In the genomic region with DNA sequence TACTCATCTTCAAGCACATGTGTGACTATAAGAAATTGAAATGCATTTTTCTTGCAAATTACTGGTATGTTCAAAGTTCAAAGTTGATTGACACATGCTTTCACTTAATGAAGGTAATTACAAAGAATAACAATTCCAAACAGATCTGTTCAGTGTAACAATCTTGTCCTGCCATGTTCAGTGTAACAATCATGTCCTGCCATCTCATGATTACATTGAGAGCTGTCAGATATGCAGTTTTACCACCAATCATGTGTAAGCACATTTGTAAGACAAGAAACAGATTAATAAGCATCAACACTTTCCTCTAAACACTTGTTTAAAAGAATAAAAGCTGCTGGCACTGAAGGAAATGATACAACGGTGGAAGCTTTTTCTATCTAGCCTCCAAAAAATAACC, we compare ENCODE assay signal across 26 cellular contexts.
"Had no signal": no experiment of that assay in that cellular context is flagged by ENCODE, and none has a peak within 500 bp of the region (broad histone marks: within the 10 kb centered on the region; RNA-seq: fewer than 3 reads in every experiment).

No MANE protein-coding gene starts in this region.

- ATAC-seq: left colon; left lung; natural killer cell; right lobe of liver; stimulated activated memory B cell treated with anti-CD40 and anti-IgM and Interleukin-4, amounts not matched to agents 10 μg/mL and 1 μg/mL and 100 μg/mL, for 72 hours; stimulated activated naive CD8-positive, alpha-beta T cell treated with anti-CD3 and anti-CD28 coated beads, Interleukin-15, amount 100 ng/mL, for 72 hours had no signal

- H3K4me3 Mint-ChIP-seq: immature natural killer cell; mesothelial cell of epicardium; naive B cell; natural killer cell; nephron progenitor cell; stimulated activated memory B cell treated with anti-CD40 and anti-IgM and Interleukin-4, amounts not matched to agents 10 μg/mL and 1 μg/mL and 100 μg/mL, for 72 hours; stimulated activated naive CD8-positive, alpha-beta T cell treated with anti-CD3 and anti-CD28 coated beads, Interleukin-15, amount 100 ng/mL, for 72 hours; type B pancreatic cell had no signal

- H3K27ac Mint-ChIP-seq: immature natural killer cell; mesothelial cell of epicardium; naive B cell; natural killer cell; nephron progenitor cell; progenitor cell of endocrine pancreas; stimulated activated memory B cell treated with anti-CD40 and anti-IgM and Interleukin-4, amounts not matched to agents 10 μg/mL and 1 μg/mL and 100 μg/mL, for 72 hours; type B pancreatic cell had no signal

- H3K9me3 ChIP-seq: left lung, ovary, right atrium auricular region, right lobe of liver, tibial nerve, uterus had no signal

- DNase-seq: immature natural killer cell; kidney; left colon; left lung; mesendoderm; naive B cell; natural killer cell; nephron progenitor cell; ovary; right lobe of liver; stimulated activated CD4-positive, alpha-beta T cell treated with anti-CD3 and anti-CD28 coated beads, Interleukin-1b, Interleukin-23, amount 100 ng/mL, for 48 hours; stimulated activated CD4-positive, alpha-beta T cell treated with anti-CD3 and anti-CD28 coated beads, Interleukin-2, amount 100 ng/mL, for 48 hours; stimulated activated CD4-positive, alpha-beta T cell treated with anti-CD3 and anti-CD28 coated beads, Interleukin-4, amount 100 ng/mL, for 4 hours; stimulated activated CD8-positive, alpha-beta memory T cell treated with anti-CD3 and anti-CD28 coated beads, Interleukin-4, amount 100 ng/mL, for 48 hours; stimulated activated naive CD4-positive, alpha-beta T cell treated with Interleukin-2 at 50 U/mL for 16 hours; stimulated activated naive CD8-positive, alpha-beta T cell treated with anti-CD3 and anti-CD28 coated beads, Interleukin-15, amount 100 ng/mL, for 72 hours; substantia nigra; uterus had no signal

- H3K4me1 Mint-ChIP-seq: immature natural killer cell, naive B cell, natural killer cell had no signal

- H3K9me3 Mint-ChIP-seq: immature natural killer cell; mesothelial cell of epicardium; naive B cell; natural killer cell; nephron progenitor cell; stimulated activated memory B cell treated with anti-CD40 and anti-IgM and Interleukin-4, amounts not matched to agents 10 μg/mL and 1 μg/mL and 100 μg/mL, for 72 hours; stimulated activated naive CD8-positive, alpha-beta T cell treated with anti-CD3 and anti-CD28 coated beads, Interleukin-15, amount 100 ng/mL, for 72 hours; type B pancreatic cell had no signal

- H3K36me3 ChIP-seq: left lung, ovary, right atrium auricular region, right lobe of liver, tibial nerve, uterus had no signal

- H3K27ac ChIP-seq: left lung, ovary, right atrium auricular region, right lobe of liver, tibial nerve, uterus had no signal

- H3K36me3 Mint-ChIP-seq: immature natural killer cell; mesothelial cell of epicardium; naive B cell; natural killer cell; stimulated activated memory B cell treated with anti-CD40 and anti-IgM and Interleukin-4, amounts not matched to agents 10 μg/mL and 1 μg/mL and 100 μg/mL, for 72 hours; type B pancreatic cell had no signal

- H3K27me3 ChIP-seq: left lung, ovary, right atrium auricular region, right lobe of liver, tibial nerve, uterus had no signal

- H3K4me1 ChIP-seq: left lung, right atrium auricular region, uterus had no signal

- H3K4me2 ChIP-seq: smooth muscle cell had no signal

- H3K4me3 ChIP-seq: left lung, lung, ovary, right atrium auricular region, right lobe of liver, smooth muscle cell, tibial nerve, uterus had no signal
